In genomic region chr2:55420901-55421300, GRCh38 we compare ENCODE assay signal across 9 cellular contexts. TPM values are rescaled to one million over a fixed set of nuclear protein-coding genes. Genes with fewer than 3 reads are reported as not detected.
DNase-seq lines count a peak whose midpoint lies in the region; ATAC-seq and TF ChIP-seq lines count a peak whose summit lies in the region.
"Had no signal": no experiment of that assay in that cellular context is flagged by ENCODE, and none has a peak within 500 bp of the region (broad histone marks: within the 10 kb centered on the region; RNA-seq: fewer than 3 reads in every experiment).

No MANE protein-coding gene starts in this region.

- no peaks in the 10 kb centered on the region for H3K36me3 ChIP-seq in left ventricle myocardium inferior
- no peaks in the 10 kb centered on the region; the same call in 1 of the 2 replicates for H3K36me3 ChIP-seq in SJSA1
- no peaks in the 10 kb centered on the region for H3K36me3 ChIP-seq in tibial nerve

- intact Hi-C loops in left ventricle myocardium inferior (cut with micrococcal nuclease) (no loop called here), Right ventricle myocardium superior (cut with DNase I) (no loop called here), cardiac septum (cut with DNase I) (loop anchor here (5.0 kb wide), 1 partner anchor 199 kb away; no protein-coding TSS in a partner anchor)

- ATAC-seq in Right ventricle myocardium superior (ENCODE audit: poor library complexity), result no peak

- no peak for TF ChIP-seq POLR2A in tibial nerve (IDR thresholded peaks at IDR 0.05)

- peaks cover 35% of the 10 kb centered on the region for H3K4me1 ChIP-seq in left ventricle myocardium inferior
- peaks cover 16% of the 10 kb centered on the region for H3K4me1 ChIP-seq in SJSA1 (replicated peaks)
- peaks cover 0 to 27% (median 2%) of the 10 kb centered on the region in 4 donors for H3K4me1 ChIP-seq in tibial nerve

- H3K4me1 Mint-ChIP-seq in immature natural killer cell, result peaks cover 34 to 42% of the 10 kb centered on the region in 2 donors

- DNase-seq in left ventricle myocardium inferior, result no peak
- DNase-seq in Right ventricle myocardium superior, result no peak
- DNase-seq in SJSA1 (ENCODE audit: low read depth in 1 of 2, low spot score in 2 of 2), result no peak
- no peak for DNase-seq in immature natural killer cell
- no peak for DNase-seq in tibial nerve (ENCODE audit: low spot score in 2 of 2)
- DNase-seq in T-helper 9 cell, result no peak
- DNase-seq in epidermal melanocyte (ENCODE audit: insufficient read length, low spot score), result no peak
- DNase-seq in cardiac septum (ENCODE audit: low spot score), result no peak
- DNase-seq: NCI-H524 treated with DMSO at 0.1 percent for 48 hours had no signal

- TF ChIP-seq EP300 in tibial nerve (IDR thresholded peaks at IDR 0.05), result no peak

- peak overlapping the region in 2 of 6 donors; percentile 18 to 78 for H3K27ac Mint-ChIP-seq in immature natural killer cell

- H3K4me3 ChIP-seq in left ventricle myocardium inferior, result peak overlapping the region; percentile 82
- no peak overlapping the region; the same call in 1 of the 2 replicates for H3K4me3 ChIP-seq in SJSA1
- H3K4me3 ChIP-seq in tibial nerve, result peak overlapping the region; percentile 64 to 98 (median 80)

- 67 to 69% methylated on average over 6 of the region's 6 CpGs for WGBS in tibial nerve, 2 donors

- no peaks in the 10 kb centered on the region for H3K9me3 ChIP-seq in left ventricle myocardium inferior (replicated peaks)
- H3K9me3 ChIP-seq in SJSA1 (replicated peaks), result no peaks in the 10 kb centered on the region
- no peaks in the 10 kb centered on the region for H3K9me3 ChIP-seq in tibial nerve

- no peaks in the 10 kb centered on the region for H3K9me3 Mint-ChIP-seq in immature natural killer cell

- no peak for TF ChIP-seq CTCF in left ventricle myocardium inferior (IDR thresholded peaks at IDR 0.05; ENCODE audit: borderline replicate concordance)
- no peak for TF ChIP-seq CTCF in tibial nerve (IDR thresholded peaks at IDR 0.05)

- H3K27me3 ChIP-seq in left ventricle myocardium inferior (ENCODE audit: low read depth) (no peaks in the 10 kb centered on the region), SJSA1 (replicated peaks) (no peaks in the 10 kb centered on the region), tibial nerve (no peaks in the 10 kb centered on the region)

- peak overlapping the region; percentile 90 to 99 (median 96) for H3K4me3 Mint-ChIP-seq in immature natural killer cell

- H3K27me3 Mint-ChIP-seq in immature natural killer cell (ENCODE audit: low read depth in 3 of 3), result peaks cover 6 to 16% (median 13%) of the 10 kb centered on the region in 3 donors

- H3K27ac ChIP-seq in left ventricle myocardium inferior (replicated peaks) (no peak overlapping the region), SJSA1 (peak overlapping the region; percentile 7; the same call in 1 of the 2 replicates), tibial nerve (no peak overlapping the region)

- no peaks in the 10 kb centered on the region for H3K36me3 Mint-ChIP-seq in immature natural killer cell

RNA-seq across cellular contexts. Expression of gene CCDC88A, which starts 1.2 kb away (rescaled TPM):
- total RNA-seq in left ventricle myocardium inferior (21.7 TPM), Right ventricle myocardium superior (19.4 TPM), tibial nerve (10 to 100 TPM; 41.0 to 64.7 (median 57.5) TPM), cardiac septum (29.1 TPM)
- total RNA-seq in SJSA1 (2014; rRNA removed; shearing (Covaris generic)), result 51.3 and 73.5 TPM in 2 replicates
- polyA plus RNA-seq in immature natural killer cell, result 1 to 10 TPM; 1.4 to 8.9 (median 2.0) TPM
